Comparison of ENCODE assay signal across 9 cellular contexts in genomic region chr5:84255318-84255717, GRCh38.
DNase-seq lines count a peak whose midpoint lies in the region; ATAC-seq, FAIRE-seq and TF ChIP-seq lines count a peak whose summit lies in the region.
"Had no signal": no experiment of that assay in that cellular context is flagged by ENCODE, and none has a peak within 500 bp of the region (broad histone marks: within the 10 kb centered on the region; RNA-seq: fewer than 3 reads in every experiment).

No MANE protein-coding gene starts in this region.

- no peak overlapping the region for H3K27ac ChIP-seq in prostate gland

- ATAC-seq in HG03139 (IDR thresholded peaks at IDR 0.05; ENCODE audit: unreplicated experiment) = no peak

- TF ChIP-seq POLR2A in H54 (IDR thresholded peaks at IDR 0.05; ENCODE audit: low read depth, low read length) = no peak
- TF ChIP-seq POLR2A in prostate gland (IDR thresholded peaks at IDR 0.05) = no peak

- H3K4me1 ChIP-seq in prostate gland (replicated peaks) = no peaks in the 10 kb centered on the region

- no peaks in the 10 kb centered on the region for H3K9me3 ChIP-seq in prostate gland

- H3K4me3 ChIP-seq in foreskin fibroblast (ENCODE audit: low read depth in 1 of 2, low read length in 2 of 2) (no peak overlapping the region), prostate gland (no peak overlapping the region), H7 (ENCODE audit: insufficient read depth, low read depth, low read length) (no peak overlapping the region)

- H3K27me3 ChIP-seq in prostate gland (replicated peaks; ENCODE audit: insufficient read depth) = no peaks in the 10 kb centered on the region
- no peaks in the 10 kb centered on the region for H3K27me3 ChIP-seq in H7 (ENCODE audit: control insufficient read depth, insufficient read depth, low read length)

- H3K36me3 ChIP-seq in prostate gland (no peaks in the 10 kb centered on the region), H7 (replicated peaks; ENCODE audit: control insufficient read depth, insufficient read depth, low read length) (no peaks in the 10 kb centered on the region)

- TF ChIP-seq CTCF in foreskin fibroblast (IDR thresholded peaks at IDR 0.05; ENCODE audit: low read depth, low read length) = peak; percentile 36
- TF ChIP-seq CTCF in prostate gland (IDR thresholded peaks at IDR 0.05) = no peak

- intact Hi-C loops in prostate gland (cut with DNase I) = no loop called here

- DNase-seq in AML-193 (lab: John Stamatoyannopoulos, UW) = peak; percentile 46 to 47
- DNase-seq in H54 (ENCODE audit: insufficient read length, low spot score) = peak; percentile 11
- DNase-seq in OCI-M1 (lab: John Stamatoyannopoulos, UW) = peak; percentile 84
- DNase-seq in foreskin fibroblast = peak in 1 of 2 donors; percentile 45
- DNase-seq in prostate gland (ENCODE audit: low spot score) = no peak
- no peak for DNase-seq in activated naive CD4-positive, alpha-beta T cell (lab: John Stamatoyannopoulos, UW)
- no peak for DNase-seq in H7
- DNase-seq: NCI-H2081 treated with DMSO at 0.1 percent for 48 hours had no signal

- peak; percentile 94 for FAIRE-seq in H54 (lab: Jason Lieb, UNC)

Comparison
In these comparisons a context has a peak if more than half of its experiments do, and no peak if none do; other contexts are left out.
1. DNase-seq: peak in AML-193 (2 of 2), H54 (single experiment) and OCI-M1 (single experiment); none in prostate gland (single experiment), activated naive CD4-positive, alpha-beta T cell (0 of 4) and H7 (single experiment).